8 cellular contexts compared by ENCODE assay signal in the genomic region with DNA sequence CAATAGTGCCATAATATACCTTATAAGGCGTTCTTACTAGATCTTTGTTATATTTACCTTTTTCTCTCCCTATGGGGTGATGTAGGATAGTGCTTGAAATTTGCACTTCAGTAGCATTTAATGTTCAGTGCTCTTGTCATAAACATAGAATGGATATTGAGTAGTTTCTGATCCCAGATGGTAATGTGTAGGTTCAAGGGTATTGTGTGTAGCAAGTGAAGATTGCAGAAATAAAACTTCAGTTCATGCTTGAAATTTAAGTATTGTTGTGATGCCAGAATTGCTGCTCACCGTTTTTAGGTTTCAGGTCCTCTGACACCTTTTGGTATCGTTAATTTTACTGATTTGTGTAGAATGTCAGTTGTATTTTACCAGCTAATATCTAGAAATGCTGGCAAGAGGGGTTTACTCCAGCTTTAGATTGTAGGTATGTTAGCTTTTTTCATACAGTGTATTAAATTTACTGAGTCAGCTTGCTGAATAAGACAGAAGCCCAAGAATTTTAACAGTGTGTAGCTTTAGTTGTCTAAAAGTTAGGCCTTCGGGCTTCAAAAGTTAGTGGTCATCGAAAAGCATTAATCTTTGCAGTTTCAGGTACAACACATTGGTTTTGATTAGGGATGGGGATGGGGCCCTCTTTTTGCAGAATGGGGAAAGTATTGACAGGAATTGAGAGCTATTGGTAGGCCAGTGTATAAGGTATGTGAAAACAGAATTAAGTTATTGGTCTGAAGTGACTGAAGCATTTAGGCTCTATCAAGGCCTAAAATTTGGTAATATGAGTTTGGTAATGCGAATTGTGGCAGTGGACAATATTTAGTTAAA. TPM values are rescaled to one million over a fixed set of nuclear protein-coding genes. Genes with fewer than 3 reads are reported as not detected.
DNase-seq lines count a peak whose midpoint lies in the region; TF ChIP-seq lines count a peak whose summit lies in the region.

No MANE protein-coding gene starts in this region.

- H3K9me3 ChIP-seq in PC-9 (ENCODE audit: insufficient read depth, low read depth), result no peaks in the 10 kb centered on the region
- H3K9me3 ChIP-seq in esophagus (ENCODE audit: control insufficient read depth in 2 of 2, insufficient read depth in 1 of 2, low read depth in 1 of 2, low read length in 1 of 2), result no peaks in the 10 kb centered on the region

- H3K4me1 ChIP-seq in PC-9 (replicated peaks; ENCODE audit: insufficient read depth) (peaks cover 34% of the 10 kb centered on the region), esophagus (ENCODE audit: control insufficient read depth in 2 of 2, insufficient read depth in 2 of 2, low read length in 1 of 2) (peaks cover 2 to 8% of the 10 kb centered on the region in 2 donors), rectal smooth muscle tissue (ENCODE audit: control insufficient read depth, insufficient read depth, low read length) (peaks cover 3% of the 10 kb centered on the region)

- H3K27ac ChIP-seq in PC-9 (peak overlapping the region; percentile 37), esophagus (ENCODE audit: low read depth in 2 of 2, low read length in 1 of 2) (peak overlapping the region in 1 of 2 donors; percentile 66), rectal smooth muscle tissue (ENCODE audit: low read depth, low read length) (peak overlapping the region; percentile 90)

- peaks cover 63% of the 10 kb centered on the region for H3K79me2 ChIP-seq in PC-9 (ENCODE audit: low read depth)

- peak overlapping the region; percentile 95 for H3K4me2 ChIP-seq in PC-9

- DNase-seq in PC-9, result no peak
- no peak for DNase-seq in kidney tubule cell (ENCODE audit: low spot score)
- no peak for DNase-seq in NCI-H526 treated with DMSO at 0.1 percent for 48 hours (lab: John Stamatoyannopoulos, UW)
- no peak for DNase-seq in 8988T
- DNase-seq in NOMO-1 (lab: John Stamatoyannopoulos, UW; ENCODE audit: unreplicated experiment in 2 of 2), result no peak

- H3F3A ChIP-seq in PC-9 (ENCODE audit: insufficient read depth, low read depth), result peaks cover 14% of the 10 kb centered on the region

- POLR2A ChIA-PET in PC-9 (lab: Charles Lee; ENCODE audit: unreplicated experiment), result interaction anchor here (0.5 to 0.7 kb wide), 2 partner anchors 9 to 46 kb away, joined by 3 read pairs; no protein-coding TSS in a partner anchor

- H3K27me3 ChIP-seq in PC-9 (ENCODE audit: insufficient read depth, low read depth) (no peaks in the 10 kb centered on the region), esophagus (ENCODE audit: control insufficient read depth in 1 of 2, insufficient read depth in 2 of 2, low read length in 2 of 2) (no peaks in the 10 kb centered on the region), rectal smooth muscle tissue (ENCODE audit: control insufficient read depth, insufficient read depth, low read length) (no peaks in the 10 kb centered on the region)

- BruUV-seq in PC-9 (replicated peaks; lab: Mats Ljungman, UMichigan), result no TSS peak

- CTCF ChIA-PET in PC-9 (lab: Charles Lee), result no interaction called here

- 3 to 4% methylated on average over 6 of the region's 6 CpGs for WGBS in esophagus, 2 donors

- peaks cover 31% of the 10 kb centered on the region for H4K20me1 ChIP-seq in PC-9 (ENCODE audit: insufficient read depth)

- no peaks in the 10 kb centered on the region for H3K9me2 ChIP-seq in PC-9 (ENCODE audit: insufficient read depth)

- H3K9ac ChIP-seq in rectal smooth muscle tissue (ENCODE audit: low read length), result peak overlapping the region; percentile 24

- intact Hi-C loops in PC-9 (cut with micrococcal nuclease; ENCODE audit: unreplicated experiment), result loop anchor here (10.0 kb wide), 1 partner anchor 389 kb away; no protein-coding TSS in a partner anchor

- no peaks in the 10 kb centered on the region for H3K36me3 ChIP-seq in PC-9 (ENCODE audit: low read depth)
- H3K36me3 ChIP-seq in esophagus (ENCODE audit: control insufficient read depth in 2 of 2, insufficient read depth in 2 of 2, low read length in 1 of 2), result no peaks in the 10 kb centered on the region
- no peaks in the 10 kb centered on the region for H3K36me3 ChIP-seq in rectal smooth muscle tissue (ENCODE audit: control insufficient read depth, insufficient read depth, low read length)

- H2AFZ ChIP-seq in PC-9, result 0 out of 2 replicates have a peak overlapping the region, but pooled peaks have one; percentile 34

- H3K4me3 ChIP-seq in GM12875 (ENCODE audit: low read depth, low read length) (peak overlapping the region; percentile 95), PC-9 (peak overlapping the region; percentile 98), esophagus (ENCODE audit: low read depth in 1 of 2, low read length in 2 of 2) (peak overlapping the region; percentile 42 to 90), rectal smooth muscle tissue (ENCODE audit: low read length) (peak overlapping the region; percentile 79)

- TF ChIP-seq CTCF in GM12875 (IDR thresholded peaks at IDR 0.05; ENCODE audit: borderline replicate concordance, insufficient read depth, low read depth, low read length) (no peak), PC-9 (conservative IDR thresholded peaks at IDR 0.05) (no peak)

RNA-seq across cellular contexts. Expression of a gene that starts 2.0 kb away (rescaled TPM):
- total RNA-seq in PC-9 (2021), result 40.7 and 44.9 TPM in 2 replicates
- polyA plus RNA-seq in esophagus, result 10 to 100 TPM; 18.2 to 25.2 TPM

RNA-seq across cellular contexts. Expression of a gene that starts 2.1 kb away (rescaled TPM):
- total RNA-seq in PC-9 (2021), result 0.30 and 0.57 TPM in 2 replicates
- polyA plus RNA-seq in esophagus, result under 1 TPM; 0.15 to 0.16 TPM

RNA-seq across cellular contexts. Expression of a gene that starts 47.4 kb away (rescaled TPM):
- total RNA-seq in PC-9 (2021), result 21.8 and 26.3 TPM in 2 replicates
- 10 to 100 TPM in 1 of 2 donors, 1 to 10 TPM in 1; 7.2 to 14.2 TPM for polyA plus RNA-seq in esophagus
